ENCODE assay signal across 8 cellular contexts in genomic region chr11:105862736-105863367, GRCh38.
DNase-seq lines count a peak whose midpoint lies in the region; FAIRE-seq and TF ChIP-seq lines count a peak whose summit lies in the region.

No MANE protein-coding gene starts in this region.

- WGBS in smooth muscle cell (ENCODE audit: low lambda C conversion rate), result 39% methylated on average over 3 of the region's 3 CpGs

- peak; percentile 77 for TF ChIP-seq CTCF in smooth muscle cell (IDR thresholded peaks at IDR 0.05; ENCODE audit: borderline replicate concordance, insufficient read depth, poor library complexity, severe bottlenecking)

- H3K4me2 ChIP-seq in smooth muscle cell, result no peak overlapping the region

- H3F3A ChIP-seq in smooth muscle cell (ENCODE audit: low read depth), result no peaks in the 10 kb centered on the region

- no peak overlapping the region for H3K4me3 ChIP-seq in smooth muscle cell

- H3K4me1 ChIP-seq in smooth muscle cell (ENCODE audit: low read depth), result no peaks in the 10 kb centered on the region

- no peaks in the 10 kb centered on the region for H3K9me3 ChIP-seq in smooth muscle cell (replicated peaks; ENCODE audit: low read depth)

- no peak overlapping the region for H3K9ac ChIP-seq in smooth muscle cell (ENCODE audit: low read depth)

- DNase-seq in GF-D8 (lab: John Stamatoyannopoulos, UW) (peak; percentile 63), H54 (ENCODE audit: insufficient read length, low spot score) (no peak), NCI-H1092 (lab: John Stamatoyannopoulos, UW) (peak; percentile 49), SW480 (ENCODE audit: low spot score) (peak; percentile 71), frontal cortex (ENCODE audit: low spot score in 2 of 2) (peak in 1 of 2 donors; percentile 7), smooth muscle cell (lab: John Stamatoyannopoulos, UW; ENCODE audit: unreplicated experiment) (no peak)
- DNase-seq in stimulated activated CD8-positive, alpha-beta memory T cell treated with anti-CD3 and anti-CD28 coated beads, Interleukin-4, amount 100 ng/mL, for 48 hours, result no peak
- DNase-seq in activated T-cell treated with anti-CD3 and anti-CD28 coated beads, Interleukin-2, amount 50 U/mL, for 48 hours, result no peak

- no peak for TF ChIP-seq POLR2A in H54 (IDR thresholded peaks at IDR 0.05; ENCODE audit: low read depth, low read length)

- no peak overlapping the region for H2AFZ ChIP-seq in smooth muscle cell (ENCODE audit: low read depth)

- FAIRE-seq in H54 (lab: Jason Lieb, UNC), result peak; percentile 30
- peak; percentile 97 for FAIRE-seq in frontal cortex (lab: Jason Lieb, UNC)

- no peaks in the 10 kb centered on the region for H4K20me1 ChIP-seq in smooth muscle cell (ENCODE audit: low read depth)

- no peak overlapping the region for H3K27ac ChIP-seq in smooth muscle cell (ENCODE audit: low read depth)

- no peaks in the 10 kb centered on the region for H3K79me2 ChIP-seq in smooth muscle cell (ENCODE audit: low read depth)

- H3K36me3 ChIP-seq in smooth muscle cell (ENCODE audit: low read depth), result no peaks in the 10 kb centered on the region

- H3K27me3 ChIP-seq in smooth muscle cell (ENCODE audit: low read depth), result peaks cover 2% of the 10 kb centered on the region

Comparison
In these comparisons a context has a peak if more than half of its experiments do, and no peak if none do; other contexts are left out.
1. DNase-seq: peak in GF-D8 (single experiment), NCI-H1092 (single experiment) and SW480 (single experiment); none in H54 (single experiment), smooth muscle cell (single experiment), stimulated activated CD8-positive, alpha-beta memory T cell treated with anti-CD3 and anti-CD28 coated beads, Interleukin-4, amount 100 ng/mL, for 48 hours (single experiment) and activated T-cell treated with anti-CD3 and anti-CD28 coated beads, Interleukin-2, amount 50 U/mL, for 48 hours (0 of 2).